ENCODE assay signal across 1 cellular context in the genomic region with DNA sequence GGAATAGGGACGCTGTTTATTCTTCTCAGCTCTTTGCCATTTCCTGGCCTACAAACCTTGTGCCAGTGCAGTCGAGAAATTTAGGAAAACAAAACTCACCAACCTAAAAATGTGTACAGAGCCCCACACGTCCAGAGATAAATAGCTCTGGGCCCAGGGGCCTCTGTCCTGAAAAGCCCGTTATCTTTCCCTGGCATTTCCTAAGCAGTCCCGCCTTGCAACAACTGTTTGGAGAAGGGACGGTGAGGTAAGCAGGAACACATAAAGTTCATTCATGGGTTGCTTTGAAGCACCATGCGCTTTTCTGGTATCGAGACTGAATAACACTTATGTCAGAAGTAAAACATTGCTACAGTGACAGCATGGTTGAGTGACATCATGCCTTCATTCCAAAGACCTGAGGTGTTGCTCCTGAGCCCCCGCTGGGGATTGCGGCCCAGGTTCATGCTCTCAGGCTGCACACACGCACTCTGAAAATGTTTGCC.
TF ChIP-seq lines count a peak whose summit lies in the region.

No MANE protein-coding gene starts in this region.

TF ChIP-seq in HepG2, 621 proteins besides CTCF, POLR2A, EP300 and RAD21 (continued from another document):
- TF ChIP-seq, protein P1, sequence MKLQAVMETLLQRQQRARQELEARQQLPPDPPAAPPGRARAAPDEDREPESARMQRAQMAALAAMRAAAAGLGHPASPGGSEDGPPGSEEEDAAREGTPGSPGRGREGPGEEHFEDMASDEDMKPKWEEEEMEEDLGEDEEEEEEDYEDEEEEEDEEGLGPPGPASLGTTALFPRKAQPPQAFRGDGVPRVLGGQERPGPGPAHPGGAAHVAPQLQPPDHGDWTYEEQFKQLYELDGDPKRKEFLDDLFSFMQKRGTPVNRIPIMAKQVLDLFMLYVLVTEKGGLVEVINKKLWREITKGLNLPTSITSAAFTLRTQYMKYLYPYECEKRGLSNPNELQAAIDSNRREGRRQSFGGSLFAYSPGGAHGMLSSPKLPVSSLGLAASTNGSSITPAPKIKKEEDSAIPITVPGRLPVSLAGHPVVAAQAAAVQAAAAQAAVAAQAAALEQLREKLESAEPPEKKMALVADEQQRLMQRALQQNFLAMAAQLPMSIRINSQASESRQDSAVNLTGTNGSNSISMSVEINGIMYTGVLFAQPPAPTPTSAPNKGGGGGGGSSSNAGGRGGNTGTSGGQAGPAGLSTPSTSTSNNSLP (IDR thresholded peaks at IDR 0.05; ENCODE audit: low read depth, low read length): 0 out of 2 replicates have a peak, but pooled peaks have one; percentile 17
- no peak for TF ChIP-seq NR2C2 (CRISPR knock-in tag; IDR thresholded peaks at IDR 0.05; ENCODE audit: borderline replicate concordance)
- TF ChIP-seq SYNCRIP (IDR thresholded peaks at IDR 0.05; ENCODE audit: insufficient read depth, low read depth, low read length): no peak
- TF ChIP-seq FOXC1 (CRISPR knock-in tag; IDR thresholded peaks at IDR 0.05; ENCODE audit: borderline replicate concordance): no peak
- TF ChIP-seq, protein P2, sequence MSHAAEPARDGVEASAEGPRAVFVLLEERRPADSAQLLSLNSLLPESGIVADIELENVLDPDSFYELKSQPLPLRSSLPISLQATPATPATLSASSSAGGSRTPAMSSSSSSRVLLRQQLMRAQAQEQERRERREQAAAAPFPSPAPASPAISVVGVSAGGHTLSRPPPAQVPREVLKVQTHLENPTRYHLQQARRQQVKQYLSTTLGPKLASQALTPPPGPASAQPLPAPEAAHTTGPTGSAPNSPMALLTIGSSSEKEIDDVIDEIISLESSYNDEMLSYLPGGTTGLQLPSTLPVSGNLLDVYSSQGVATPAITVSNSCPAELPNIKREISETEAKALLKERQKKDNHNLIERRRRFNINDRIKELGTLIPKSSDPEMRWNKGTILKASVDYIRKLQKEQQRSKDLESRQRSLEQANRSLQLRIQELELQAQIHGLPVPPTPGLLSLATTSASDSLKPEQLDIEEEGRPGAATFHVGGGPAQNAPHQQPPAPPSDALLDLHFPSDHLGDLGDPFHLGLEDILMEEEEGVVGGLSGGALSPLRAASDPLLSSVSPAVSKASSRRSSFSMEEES (CRISPR knock-in tag; IDR thresholded peaks at IDR 0.05): peak; percentile 69; the same call in 1 of the 2 replicates
- TF ChIP-seq, protein P3, sequence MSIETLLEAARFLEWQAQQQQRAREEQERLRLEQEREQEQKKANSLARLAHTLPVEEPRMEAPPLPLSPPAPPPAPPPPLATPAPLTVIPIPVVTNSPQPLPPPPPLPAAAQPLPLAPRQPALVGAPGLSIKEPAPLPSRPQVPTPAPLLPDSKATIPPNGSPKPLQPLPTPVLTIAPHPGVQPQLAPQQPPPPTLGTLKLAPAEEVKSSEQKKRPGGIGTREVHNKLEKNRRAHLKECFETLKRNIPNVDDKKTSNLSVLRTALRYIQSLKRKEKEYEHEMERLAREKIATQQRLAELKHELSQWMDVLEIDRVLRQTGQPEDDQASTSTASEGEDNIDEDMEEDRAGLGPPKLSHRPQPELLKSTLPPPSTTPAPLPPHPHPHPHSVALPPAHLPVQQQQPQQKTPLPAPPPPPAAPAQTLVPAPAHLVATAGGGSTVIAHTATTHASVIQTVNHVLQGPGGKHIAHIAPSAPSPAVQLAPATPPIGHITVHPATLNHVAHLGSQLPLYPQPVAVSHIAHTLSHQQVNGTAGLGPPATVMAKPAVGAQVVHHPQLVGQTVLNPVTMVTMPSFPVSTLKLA (IDR thresholded peaks at IDR 0.05): no peak
- TF ChIP-seq ZNF775 (CRISPR knock-in tag; IDR thresholded peaks at IDR 0.05; ENCODE audit: borderline replicate concordance): no peak
- TF ChIP-seq TCF12 (IDR thresholded peaks at IDR 0.05): no peak
- no peak for TF ChIP-seq TCF12 (CRISPR knock-in tag; IDR thresholded peaks at IDR 0.05)
- TF ChIP-seq BCL6 (CRISPR knock-in tag; IDR thresholded peaks at IDR 0.05): peak; percentile 88
- no peak for TF ChIP-seq MED13 (CRISPR knock-in tag; IDR thresholded peaks at IDR 0.05)
- TF ChIP-seq, protein P4, sequence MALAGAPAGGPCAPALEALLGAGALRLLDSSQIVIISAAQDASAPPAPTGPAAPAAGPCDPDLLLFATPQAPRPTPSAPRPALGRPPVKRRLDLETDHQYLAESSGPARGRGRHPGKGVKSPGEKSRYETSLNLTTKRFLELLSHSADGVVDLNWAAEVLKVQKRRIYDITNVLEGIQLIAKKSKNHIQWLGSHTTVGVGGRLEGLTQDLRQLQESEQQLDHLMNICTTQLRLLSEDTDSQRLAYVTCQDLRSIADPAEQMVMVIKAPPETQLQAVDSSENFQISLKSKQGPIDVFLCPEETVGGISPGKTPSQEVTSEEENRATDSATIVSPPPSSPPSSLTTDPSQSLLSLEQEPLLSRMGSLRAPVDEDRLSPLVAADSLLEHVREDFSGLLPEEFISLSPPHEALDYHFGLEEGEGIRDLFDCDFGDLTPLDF (CRISPR knock-in tag; IDR thresholded peaks at IDR 0.05): no peak
- peak; percentile 13; the same call in 1 of the 2 replicates for TF ChIP-seq ZFY (CRISPR knock-in tag; IDR thresholded peaks at IDR 0.05)
- TF ChIP-seq ZNF546 (CRISPR knock-in tag; conservative IDR thresholded peaks at IDR 0.05): no peak
- TF ChIP-seq, protein P5, sequence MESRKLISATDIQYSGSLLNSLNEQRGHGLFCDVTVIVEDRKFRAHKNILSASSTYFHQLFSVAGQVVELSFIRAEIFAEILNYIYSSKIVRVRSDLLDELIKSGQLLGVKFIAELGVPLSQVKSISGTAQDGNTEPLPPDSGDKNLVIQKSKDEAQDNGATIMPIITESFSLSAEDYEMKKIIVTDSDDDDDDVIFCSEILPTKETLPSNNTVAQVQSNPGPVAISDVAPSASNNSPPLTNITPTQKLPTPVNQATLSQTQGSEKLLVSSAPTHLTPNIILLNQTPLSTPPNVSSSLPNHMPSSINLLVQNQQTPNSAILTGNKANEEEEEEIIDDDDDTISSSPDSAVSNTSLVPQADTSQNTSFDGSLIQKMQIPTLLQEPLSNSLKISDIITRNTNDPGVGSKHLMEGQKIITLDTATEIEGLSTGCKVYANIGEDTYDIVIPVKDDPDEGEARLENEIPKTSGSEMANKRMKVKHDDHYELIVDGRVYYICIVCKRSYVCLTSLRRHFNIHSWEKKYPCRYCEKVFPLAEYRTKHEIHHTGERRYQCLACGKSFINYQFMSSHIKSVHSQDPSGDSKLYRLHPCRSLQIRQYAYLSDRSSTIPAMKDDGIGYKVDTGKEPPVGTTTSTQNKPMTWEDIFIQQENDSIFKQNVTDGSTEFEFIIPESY (CRISPR knock-in tag; IDR thresholded peaks at IDR 0.05): 0 out of 2 replicates have a peak, but pooled peaks have one; percentile 12
